ENCODE assay signal across 19 cellular contexts in genomic region chr4:3469386-3470243, GRCh38. TPM values are rescaled to one million over a fixed set of nuclear protein-coding genes. Genes with fewer than 3 reads are reported as not detected.
A peak's percentile ranks its signal among the peaks of the same experiment; 100 is the strongest.
DNase-seq lines count a peak whose midpoint lies in the region; ATAC-seq and TF ChIP-seq lines count a peak whose summit lies in the region.
"Had no signal": no experiment of that assay in that cellular context is flagged by ENCODE, and none has a peak within 500 bp of the region (broad histone marks: within the 10 kb centered on the region; RNA-seq: fewer than 3 reads in every experiment).

No MANE protein-coding gene starts in this region.

- H3F3A ChIP-seq in SK-N-SH (replicated peaks; ENCODE audit: insufficient read depth), result peaks cover 7% of the 10 kb centered on the region

- no peak for TF ChIP-seq EP300 in SK-N-SH (IDR thresholded peaks at IDR 0.05; ENCODE audit: borderline replicate concordance in 1 of 2, low read depth in 1 of 2, low read length in 1 of 2)

- H3K4me3 ChIP-seq in NT2/D1 (ENCODE audit: insufficient read length, low read depth), result no peak overlapping the region
- H3K4me3 ChIP-seq in heart right ventricle, result no peak overlapping the region
- no peak overlapping the region for H3K4me3 ChIP-seq in SK-N-SH (ENCODE audit: low read depth in 2 of 2, low read length in 1 of 2)
- H3K4me3 ChIP-seq: A549; BLaER1 treated with 17β-estradiol and CSF1 and Interleukin-3, amounts not matched to agents 10 nM and 100 nM; GM12878 had no signal

- peaks cover 28% of the 10 kb centered on the region for H3K4me1 Mint-ChIP-seq in nephron progenitor cell

- peaks cover 10% of the 10 kb centered on the region for H3K27me3 Mint-ChIP-seq in nephron progenitor cell (ENCODE audit: low read depth, poor library complexity)

- ATAC-seq in heart right ventricle, result peak; percentile 32 to 56 (median 38)
- no peak for ATAC-seq in HG03108 (IDR thresholded peaks at IDR 0.05; ENCODE audit: unreplicated experiment)
- ATAC-seq: A549, GM12878 had no signal

- H3K36me3 ChIP-seq in NT2/D1 (ENCODE audit: insufficient read depth, insufficient read length, low read length) (no peaks in the 10 kb centered on the region), heart right ventricle (no peaks in the 10 kb centered on the region), SK-N-SH (replicated peaks in 1 of 2; ENCODE audit: control insufficient read depth in 1 of 2, insufficient read depth in 2 of 2, low read length in 1 of 2) (no peaks in the 10 kb centered on the region)
- H3K36me3 ChIP-seq: BLaER1 treated with 17β-estradiol and CSF1 and Interleukin-3, amounts not matched to agents 10 nM and 100 nM had no signal

- intact Hi-C loops in heart right ventricle (cut with DNase I), result no loop called here

- TF ChIP-seq CTCF in C4-2B (conservative IDR thresholded peaks at IDR 0.05) (no peak), heart right ventricle (IDR thresholded peaks at IDR 0.05) (no peak), nephron progenitor cell (IDR thresholded peaks at IDR 0.05) (no peak), SK-N-SH (IDR thresholded peaks at IDR 0.05) (no peak)

- H3K36me3 Mint-ChIP-seq in nephron progenitor cell (ENCODE audit: low read depth), result no peaks in the 10 kb centered on the region

- no peak overlapping the region for H3K4me2 ChIP-seq in SK-N-SH
- H3K4me2 ChIP-seq: A549; BLaER1 treated with 17β-estradiol and CSF1 and Interleukin-3, amounts not matched to agents 10 nM and 100 nM had no signal

- CTCF ChIA-PET in SK-N-SH (lab: Yijun Ruan, JAX), result interaction anchor here (3.9 kb wide), 1 partner anchor 11 kb away, joined by 31 read pairs; no protein-coding TSS in a partner anchor

- no peaks in the 10 kb centered on the region for H3K79me2 ChIP-seq in SK-N-SH (ENCODE audit: insufficient read depth)

- H4K20me1 ChIP-seq in SK-N-SH (ENCODE audit: insufficient read depth), result no peaks in the 10 kb centered on the region

- no peak for DNase-seq in NT2/D1 (ENCODE audit: low read depth, low spot score)
- peak in 1 of 2 donors; percentile 64 for DNase-seq in heart right ventricle
- DNase-seq in nephron progenitor cell, result peak; percentile 7
- DNase-seq in SK-N-SH, result no peak
- no peak for DNase-seq in NCI-H510A treated with DMSO at 0.1 percent for 48 hours (lab: John Stamatoyannopoulos, UW)
- no peak for DNase-seq in nucleus accumbens (lab: John Stamatoyannopoulos, UW)
- DNase-seq: GDM1; NCI-H1105 treated with DMSO at 0.1 percent for 48 hours; NCI-H187 treated with DMSO at 0.1 percent for 48 hours; NCI-H526 treated with DMSO at 0.1 percent for 48 hours; NK-92 treated with Interleukin-12 subunit alpha and Interleukin-12 subunit beta, amount 100 ng/mL, for 24 hours; OCI-M1; RPMI8226 had no signal

- H3K27me3 ChIP-seq in NT2/D1 (ENCODE audit: insufficient read depth, insufficient read length) (peaks cover 91% of the 10 kb centered on the region), heart right ventricle (peaks cover 0 to 20% (median 13%) of the 10 kb centered on the region in 7 donors), SK-N-SH (ENCODE audit: insufficient read depth) (no peaks in the 10 kb centered on the region)

- H3K27ac Mint-ChIP-seq in nephron progenitor cell, result peak overlapping the region; percentile 41

- no peak overlapping the region for H2AFZ ChIP-seq in SK-N-SH (ENCODE audit: low read depth)

- peaks cover 23% of the 10 kb centered on the region for H3K4me1 ChIP-seq in NT2/D1 (ENCODE audit: insufficient read depth, insufficient read length)
- H3K4me1 ChIP-seq in heart right ventricle, result peaks cover 0 to 95% (median 34%) of the 10 kb centered on the region in 9 donors
- H3K4me1 ChIP-seq in SK-N-SH (ENCODE audit: control insufficient read depth in 1 of 2, insufficient read depth in 2 of 2, low read depth in 1 of 2, low read length in 1 of 2), result no peaks in the 10 kb centered on the region
- H3K4me1 ChIP-seq: A549 had no signal

- WGBS in heart right ventricle, 2 donors, result 57 to 68% methylated on average over 30 to 31 of the region's 31 CpGs
- WGBS in SK-N-SH (ENCODE audit: low lambda C conversion rate), result 71% methylated on average over 19 of the region's 31 CpGs

- H3K9ac ChIP-seq in NT2/D1 (ENCODE audit: insufficient read length, low read depth) (peak overlapping the region; percentile 21), SK-N-SH (no peak overlapping the region)
- H3K9ac ChIP-seq: BLaER1 treated with 17β-estradiol and CSF1 and Interleukin-3, amounts not matched to agents 10 nM and 100 nM had no signal

- no peak for TF ChIP-seq RAD21 in SK-N-SH (IDR thresholded peaks at IDR 0.05; ENCODE audit: low read length)

- no peaks in the 10 kb centered on the region for H3K9me3 Mint-ChIP-seq in nephron progenitor cell

- no peaks in the 10 kb centered on the region for H3K9me3 ChIP-seq in NT2/D1 (ENCODE audit: insufficient read depth, low read length)
- H3K9me3 ChIP-seq in heart right ventricle, result no peaks in the 10 kb centered on the region
- no peaks in the 10 kb centered on the region for H3K9me3 ChIP-seq in SK-N-SH
- H3K9me3 ChIP-seq: A549; BLaER1 treated with 17β-estradiol and CSF1 and Interleukin-3, amounts not matched to agents 10 nM and 100 nM had no signal

- H3K4me3 Mint-ChIP-seq in nephron progenitor cell, result no peak overlapping the region

- POLR2A ChIA-PET in SK-N-SH (lab: Yijun Ruan, JAX), result no interaction called here

- H3K27ac ChIP-seq in C4-2B, result peak overlapping the region; percentile 44
- peak overlapping the region in 7 of 10 donors; percentile 48 to 71 (median 59) for H3K27ac ChIP-seq in heart right ventricle
- H3K27ac ChIP-seq in SK-N-SH (ENCODE audit: low read depth in 2 of 2, low read length in 1 of 2), result no peak overlapping the region
- H3K27ac ChIP-seq: A549; BLaER1 treated with 17β-estradiol and CSF1 and Interleukin-3, amounts not matched to agents 10 nM and 100 nM had no signal

- H3K9me2 ChIP-seq in SK-N-SH, result no peaks in the 10 kb centered on the region

TF ChIP-seq in SK-N-SH, 30 proteins besides CTCF, POLR2A, EP300 and RAD21 (continues in another document):
- TF ChIP-seq USF1 (IDR thresholded peaks at IDR 0.05; ENCODE audit: borderline replicate concordance, low read depth), result no peak
- no peak for TF ChIP-seq SMC3 (IDR thresholded peaks at IDR 0.05; ENCODE audit: low read depth, low read length)
- TF ChIP-seq TAF1 (IDR thresholded peaks at IDR 0.05; ENCODE audit: borderline replicate concordance, low read depth, low read length), result no peak
- TF ChIP-seq, protein P1, sequence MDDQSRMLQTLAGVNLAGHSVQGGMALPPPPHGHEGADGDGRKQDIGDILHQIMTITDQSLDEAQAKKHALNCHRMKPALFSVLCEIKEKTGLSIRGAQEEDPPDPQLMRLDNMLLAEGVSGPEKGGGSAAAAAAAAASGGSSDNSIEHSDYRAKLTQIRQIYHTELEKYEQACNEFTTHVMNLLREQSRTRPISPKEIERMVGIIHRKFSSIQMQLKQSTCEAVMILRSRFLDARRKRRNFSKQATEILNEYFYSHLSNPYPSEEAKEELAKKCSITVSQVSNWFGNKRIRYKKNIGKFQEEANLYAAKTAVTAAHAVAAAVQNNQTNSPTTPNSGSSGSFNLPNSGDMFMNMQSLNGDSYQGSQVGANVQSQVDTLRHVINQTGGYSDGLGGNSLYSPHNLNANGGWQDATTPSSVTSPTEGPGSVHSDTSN (IDR thresholded peaks at IDR 0.05), result no peak
- TF ChIP-seq SIN3A (IDR thresholded peaks at IDR 0.05; ENCODE audit: borderline replicate concordance, low read depth, low read length), result no peak
- TF ChIP-seq MXI1 (IDR thresholded peaks at IDR 0.05; ENCODE audit: low read depth, low read length), result no peak
- TF ChIP-seq, protein P2, sequence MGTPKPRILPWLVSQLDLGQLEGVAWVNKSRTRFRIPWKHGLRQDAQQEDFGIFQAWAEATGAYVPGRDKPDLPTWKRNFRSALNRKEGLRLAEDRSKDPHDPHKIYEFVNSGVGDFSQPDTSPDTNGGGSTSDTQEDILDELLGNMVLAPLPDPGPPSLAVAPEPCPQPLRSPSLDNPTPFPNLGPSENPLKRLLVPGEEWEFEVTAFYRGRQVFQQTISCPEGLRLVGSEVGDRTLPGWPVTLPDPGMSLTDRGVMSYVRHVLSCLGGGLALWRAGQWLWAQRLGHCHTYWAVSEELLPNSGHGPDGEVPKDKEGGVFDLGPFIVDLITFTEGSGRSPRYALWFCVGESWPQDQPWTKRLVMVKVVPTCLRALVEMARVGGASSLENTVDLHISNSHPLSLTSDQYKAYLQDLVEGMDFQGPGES (IDR thresholded peaks at IDR 0.05; ENCODE audit: low read depth, low read length), result no peak
- no peak for TF ChIP-seq CHD2 (IDR thresholded peaks at IDR 0.05; ENCODE audit: low read length, partially characterized antibody)
- TF ChIP-seq GATA2 (CRISPR knock-in tag; IDR thresholded peaks at IDR 0.05), result no peak
- TF ChIP-seq ZBTB33 (IDR thresholded peaks at IDR 0.05; ENCODE audit: borderline replicate concordance, low read depth), result no peak

RNA-seq across cellular contexts. Expression of gene DOK7, which starts 6.5 kb away (rescaled TPM):
- total RNA-seq in heart right ventricle, result 10 to 100 TPM; 30.3 to 60.0 (median 37.2) TPM
- polyA plus RNA-seq in heart right ventricle, result 10 to 100 TPM; 61.5 to 89.7 TPM
- polyA plus RNA-seq in SK-N-SH (2012; rRNA removed), result 0.05 TPM in 1 of 2 replicates, not detected in the other
- polyA plus RNA-seq in SK-N-SH (2012; cell fraction: cytosol; rRNA removed), result 0.01 TPM in 2 replicates
- 0.02 and 0.08 TPM in 2 replicates for polyA plus RNA-seq in SK-N-SH (2012; cell fraction: nucleus; rRNA removed)
- total RNA-seq: SK-MEL-5 had no signal

RNA-seq across cellular contexts. Expression of gene HGFAC, which starts 27.8 kb away (rescaled TPM):
- total RNA-seq in heart right ventricle, result under 1 TPM in 6 of 10 donors, not detected in 4; 0.15 to 0.59 (median 0.36) TPM
- polyA plus RNA-seq in heart right ventricle (1 to 10 TPM; 1.0 to 1.1 TPM), SK-N-SH (2012; rRNA removed) (0.37 and 0.43 TPM in 2 replicates)
- polyA plus RNA-seq in SK-N-SH (2012; cell fraction: cytosol; rRNA removed), result 0.03 and 0.04 TPM in 2 replicates
- 4.3 and 4.4 TPM in 2 replicates for polyA plus RNA-seq in SK-N-SH (2012; cell fraction: nucleus; rRNA removed)
- total RNA-seq: SK-MEL-5 had no signal
- polyA plus RNA-seq: GM12878 had no signal

Comparison
In these comparisons a context has a peak if more than half of its experiments do, and no peak if none do; other contexts are left out.
1. H3K27ac ChIP-seq: peak in C4-2B (single experiment) and heart right ventricle (7 of 10); none in SK-N-SH (0 of 2).
2. RNA of gene DOK7, which starts 6.5 kb away (polyA plus RNA-seq): 61.5 to 89.7 TPM in heart right ventricle; 0.01 to 0.08 TPM in SK-N-SH; every median in the first group is over 10 times any median in the second.